In the genomic region with DNA sequence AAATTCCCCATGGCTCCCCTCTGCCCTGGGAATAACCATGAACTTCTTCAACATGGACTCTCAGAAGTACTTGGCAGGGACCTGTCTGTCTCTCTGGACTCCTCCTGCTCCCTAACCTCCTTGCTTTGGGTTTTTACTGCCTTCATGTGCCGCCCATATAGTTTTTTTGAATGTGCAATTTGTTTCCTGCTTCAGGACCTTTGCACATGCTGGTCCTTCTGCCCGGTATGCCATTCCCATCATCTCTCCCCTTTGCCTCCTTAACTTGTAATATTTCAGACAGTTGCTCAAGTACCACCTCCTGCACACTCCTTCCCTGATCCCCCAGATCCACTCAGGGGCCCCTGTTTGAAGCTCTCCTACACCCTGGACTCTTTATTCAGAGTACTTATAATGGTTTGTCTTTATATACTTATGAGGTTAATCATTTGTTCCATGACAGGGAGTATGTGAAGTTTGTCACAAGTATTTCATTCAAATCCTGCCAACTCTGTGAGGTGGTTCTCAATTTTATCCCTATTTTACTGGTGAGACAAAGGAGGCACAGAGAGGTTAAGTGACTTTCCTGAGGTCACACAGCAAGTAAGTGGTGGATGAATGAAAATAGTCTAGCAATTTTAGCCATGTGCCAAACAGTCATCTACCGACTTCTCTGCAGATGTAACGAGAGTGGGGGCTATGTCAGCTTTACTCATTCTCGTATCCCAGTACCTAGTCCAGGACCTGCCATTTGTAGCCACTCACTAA, we compare ENCODE assay signal across 37 cellular contexts.
"Had no signal": no experiment of that assay in that cellular context is flagged by ENCODE, and none has a peak within 500 bp of the region (broad histone marks: within the 10 kb centered on the region; RNA-seq: fewer than 3 reads in every experiment).

No MANE protein-coding gene starts in this region.

- H3K27ac ChIP-seq: ascending aorta, body of pancreas, Peyer's patch had no signal

- H3K36me3 Mint-ChIP-seq: activated CD4-positive, alpha-beta memory T cell treated with anti-CD3 and anti-CD28 coated beads for 36 hours; activated CD8-positive, alpha-beta memory T cell treated with anti-CD3 and anti-CD28 coated beads, Interleukin-2, amount 10 ng/mL, durations not matched to agents 7 days and 5 days; activated naive CD4-positive, alpha-beta T cell treated with anti-CD3 and anti-CD28 coated beads, Interleukin-2, amount 50 U/mL, for 24 hours; activated naive CD8-positive, alpha-beta T cell treated with anti-CD3 and anti-CD28 coated beads, Interleukin-2, amount 10 ng/mL, durations not matched to agents 7 days and 5 days had no signal

- DNase-seq: activated CD4-positive, alpha-beta memory T cell treated with anti-CD3 and anti-CD28 coated beads for 36 hours; activated CD4-positive, alpha-beta T cell treated with anti-CD3 and anti-CD28 coated beads for 4 hours; activated CD4-positive, alpha-beta T cell treated with anti-CD3 and anti-CD28 coated beads, Interleukin-2, amount 50 U/mL, for 1 hour; activated CD8-positive, alpha-beta memory T cell treated with anti-CD3 and anti-CD28 coated beads for 24 hours; activated CD8-positive, alpha-beta memory T cell treated with anti-CD3 and anti-CD28 coated beads, Interleukin-2, amount 10 ng/mL, durations not matched to agents 7 days and 5 days; activated gamma-delta T cell; activated naive CD4-positive, alpha-beta T cell treated with Interleukin-2 at 50 U/mL for 16 hours; activated naive CD8-positive, alpha-beta T cell treated with anti-CD3 and anti-CD28 coated beads, Interleukin-2, amount 10 ng/mL, durations not matched to agents 7 days and 5 days; activated T-cell treated with anti-CD3 and anti-CD28 coated beads, Interleukin-2, amount 50 U/mL, for 1 hour; activated T-cell treated with anti-CD3 and anti-CD28 coated beads, Interleukin-2, amount 50 U/mL, for 72 hours; amygdala; body of pancreas; caudate nucleus; NCI-H1092 treated with DMSO at 0.1 percent for 48 hours; NCI-H1417; NCI-H146; NCI-H187; NCI-H2029 treated with DMSO at 0.1 percent for 48 hours; NCI-H2107; NCI-H2171; NCI-H510A; NCI-H526; NCI-H748 treated with DMSO at 0.1 percent for 48 hours; NK-92 treated with Interleukin-12 subunit alpha and Interleukin-12 subunit beta, amount 100 ng/mL, for 24 hours; PC-3; Peyer's patch; RPMI8226; SHP77 treated with DMSO at 0.1 percent for 48 hours; SK-N-SH had no signal

- H3K4me1 ChIP-seq: body of pancreas, Peyer's patch had no signal

- H3K9me3 Mint-ChIP-seq: activated CD4-positive, alpha-beta memory T cell treated with anti-CD3 and anti-CD28 coated beads for 36 hours; activated naive CD4-positive, alpha-beta T cell treated with anti-CD3 and anti-CD28 coated beads, Interleukin-2, amount 50 U/mL, for 24 hours; activated naive CD8-positive, alpha-beta T cell treated with anti-CD3 and anti-CD28 coated beads, Interleukin-2, amount 10 ng/mL, durations not matched to agents 7 days and 5 days; activated T-cell treated with anti-CD3 and anti-CD28 coated beads, Interleukin-2, amount 50 U/mL, for 72 hours; activated T-helper 17 cell treated with anti-CD3 and anti-CD28 coated beads, Interleukin-2, amount 50 U/mL, for 72 hours; T-helper 1 cell treated with Interleukin-12 subunit alpha and Interleukin-12 subunit beta and Interleukin-4 antibody, amounts not matched to agents 30 μg/mL and 1 μg/mL, for 36 hours; T-helper 2 cell treated with Interferon-gamma antibody and Interleukin-4, amounts not matched to agents 5 μg/mL and 100 μg/mL, for 36 hours had no signal

- H3K4me1 Mint-ChIP-seq: activated CD8-positive, alpha-beta memory T cell treated with anti-CD3 and anti-CD28 coated beads, Interleukin-2, amount 10 ng/mL, durations not matched to agents 7 days and 5 days; activated naive CD4-positive, alpha-beta T cell treated with anti-CD3 and anti-CD28 coated beads, Interleukin-2, amount 50 U/mL, for 24 hours; activated naive CD8-positive, alpha-beta T cell treated with anti-CD3 and anti-CD28 coated beads, Interleukin-2, amount 10 ng/mL, durations not matched to agents 7 days and 5 days; activated T-helper 17 cell treated with anti-CD3 and anti-CD28 coated beads, Interleukin-2, amount 50 U/mL, for 72 hours had no signal

- H3K9me3 ChIP-seq: ascending aorta, body of pancreas, Peyer's patch, SJSA1, SK-N-SH had no signal

- H3K27ac Mint-ChIP-seq: activated CD4-positive, alpha-beta memory T cell treated with anti-CD3 and anti-CD28 coated beads for 36 hours; activated CD8-positive, alpha-beta memory T cell treated with anti-CD3 and anti-CD28 coated beads, Interleukin-2, amount 10 ng/mL, durations not matched to agents 7 days and 5 days; activated naive CD4-positive, alpha-beta T cell treated with anti-CD3 and anti-CD28 coated beads, Interleukin-2, amount 50 U/mL, for 24 hours; activated naive CD8-positive, alpha-beta T cell treated with anti-CD3 and anti-CD28 coated beads, Interleukin-2, amount 10 ng/mL, durations not matched to agents 7 days and 5 days; activated T-cell treated with anti-CD3 and anti-CD28 coated beads, Interleukin-2, amount 50 U/mL, for 72 hours; activated T-helper 17 cell treated with anti-CD3 and anti-CD28 coated beads, Interleukin-2, amount 50 U/mL, for 72 hours; T-helper 1 cell treated with Interleukin-12 subunit alpha and Interleukin-12 subunit beta and Interleukin-4 antibody, amounts not matched to agents 30 μg/mL and 1 μg/mL, for 36 hours; T-helper 2 cell treated with Interferon-gamma antibody and Interleukin-4, amounts not matched to agents 5 μg/mL and 100 μg/mL, for 36 hours had no signal

- H3K4me3 ChIP-seq: ascending aorta, body of pancreas, Peyer's patch, SJSA1 had no signal

- FAIRE-seq: bronchial epithelial cell, TTC549 had no signal

- H3K27me3 ChIP-seq: ascending aorta, body of pancreas, Peyer's patch, SJSA1 had no signal

- H3K4me3 Mint-ChIP-seq: activated CD4-positive, alpha-beta memory T cell treated with anti-CD3 and anti-CD28 coated beads for 36 hours; activated CD8-positive, alpha-beta memory T cell treated with anti-CD3 and anti-CD28 coated beads, Interleukin-2, amount 10 ng/mL, durations not matched to agents 7 days and 5 days; activated naive CD4-positive, alpha-beta T cell treated with anti-CD3 and anti-CD28 coated beads, Interleukin-2, amount 50 U/mL, for 24 hours; activated naive CD8-positive, alpha-beta T cell treated with anti-CD3 and anti-CD28 coated beads, Interleukin-2, amount 10 ng/mL, durations not matched to agents 7 days and 5 days; activated T-cell treated with anti-CD3 and anti-CD28 coated beads, Interleukin-2, amount 50 U/mL, for 72 hours; activated T-helper 17 cell treated with anti-CD3 and anti-CD28 coated beads, Interleukin-2, amount 50 U/mL, for 72 hours; T-helper 1 cell treated with Interleukin-12 subunit alpha and Interleukin-12 subunit beta and Interleukin-4 antibody, amounts not matched to agents 30 μg/mL and 1 μg/mL, for 36 hours; T-helper 2 cell treated with Interferon-gamma antibody and Interleukin-4, amounts not matched to agents 5 μg/mL and 100 μg/mL, for 36 hours had no signal

- H3K36me3 ChIP-seq: ascending aorta, Peyer's patch, SJSA1 had no signal

- H3K27me3 Mint-ChIP-seq: activated CD8-positive, alpha-beta memory T cell treated with anti-CD3 and anti-CD28 coated beads, Interleukin-2, amount 10 ng/mL, durations not matched to agents 7 days and 5 days had no signal

- H3K4me2 ChIP-seq: SK-N-SH had no signal

- H3K9ac ChIP-seq: SK-N-SH had no signal

- ATAC-seq: activated CD8-positive, alpha-beta memory T cell treated with anti-CD3 and anti-CD28 coated beads, Interleukin-2, amount 10 ng/mL, durations not matched to agents 7 days and 5 days; activated T-cell treated with anti-CD3 and anti-CD28 coated beads, Interleukin-2, amount 50 U/mL, for 72 hours; activated T-helper 17 cell treated with anti-CD3 and anti-CD28 coated beads, Interleukin-2, amount 50 U/mL, for 72 hours; body of pancreas; PC-3 had no signal
